ENCODE assay signal across 23 cellular contexts in the genomic region with DNA sequence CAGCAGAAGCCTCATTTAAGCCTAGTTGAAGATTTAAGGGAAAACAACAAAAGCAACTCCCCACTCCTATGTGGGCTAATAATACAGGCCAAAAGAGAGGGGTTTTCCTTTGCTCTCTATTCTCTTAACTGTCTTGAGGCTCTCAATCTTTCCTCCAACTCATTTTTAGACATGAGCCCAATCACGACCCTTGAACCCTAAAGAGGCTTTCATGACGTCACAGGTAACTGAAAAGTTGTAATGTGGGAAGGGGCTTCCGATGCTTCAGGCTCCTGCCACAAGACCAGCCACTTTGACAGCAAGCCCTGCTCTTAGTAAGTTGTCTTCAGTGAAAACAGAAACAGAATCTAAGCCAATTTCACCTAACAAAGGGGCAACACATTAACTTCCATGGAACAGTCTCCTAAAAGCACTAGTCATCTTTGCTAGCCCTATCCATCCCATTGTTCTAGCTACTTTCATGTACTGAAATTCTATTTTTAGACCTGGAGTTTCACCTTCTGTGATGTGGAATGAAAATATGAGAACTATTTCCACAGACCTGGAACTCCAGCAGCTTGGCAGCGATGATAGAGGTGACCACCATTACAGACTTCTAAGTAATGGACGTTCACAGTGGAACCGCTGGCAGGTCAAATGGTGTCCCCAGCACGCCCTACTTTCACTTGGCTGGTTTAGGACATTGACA.
"Had no signal": no experiment of that assay in that cellular context is flagged by ENCODE, and none has a peak within 500 bp of the region (broad histone marks: within the 10 kb centered on the region; RNA-seq: fewer than 3 reads in every experiment).

No MANE protein-coding gene starts in this region.

- H3K4me3 ChIP-seq: heart right ventricle, lower lobe of right lung, thyroid gland had no signal

- H3K36me3 Mint-ChIP-seq: activated naive CD4-positive, alpha-beta T cell treated with anti-CD3 and anti-CD28 coated beads, Interleukin-2, amount 50 U/mL, for 24 hours; naive thymus-derived CD4-positive, alpha-beta T cell; T-cell had no signal

- H3K27me3 ChIP-seq: heart right ventricle, thyroid gland had no signal

- H3K4me3 Mint-ChIP-seq: activated CD4-positive, alpha-beta memory T cell treated with anti-CD3 and anti-CD28 coated beads, Interleukin-2, amount 10 ng/mL, durations not matched to agents 7 days and 5 days; activated CD4-positive, alpha-beta T cell treated with anti-CD3 and anti-CD28 coated beads, Interleukin-2, amount 10 ng/mL, durations not matched to agents 24 days and 14 days; activated naive CD4-positive, alpha-beta T cell treated with anti-CD3 and anti-CD28 coated beads, Interleukin-2, amount 50 U/mL, for 24 hours; activated T-helper 1 cell treated with anti-CD3 and anti-CD28 coated beads, Interleukin-12 subunit alpha, Interleukin-12 subunit beta, Interleukin-2, Interleukin-4 antibody, amounts not matched to agents 30 ng/mL and 10 ng/mL and 1 ng/mL, durations not matched to agents 14 hours and 24 hours and 36 hours; naive thymus-derived CD4-positive, alpha-beta T cell; stimulated activated naive CD8-positive, alpha-beta T cell treated with anti-CD3 and anti-CD28 coated beads, Interleukin-15, Interleukin-2, amounts not matched to agents 100 ng/mL and 50 ng/mL, for 24 hours; T-cell; T-helper 2 cell treated with Interferon-gamma antibody and Interleukin-4, amounts not matched to agents 5 μg/mL and 100 μg/mL, for 36 hours had no signal

- H3K27ac Mint-ChIP-seq: activated CD4-positive, alpha-beta memory T cell treated with anti-CD3 and anti-CD28 coated beads, Interleukin-2, amount 10 ng/mL, durations not matched to agents 7 days and 5 days; activated CD4-positive, alpha-beta T cell treated with anti-CD3 and anti-CD28 coated beads, Interleukin-2, amount 10 ng/mL, durations not matched to agents 24 days and 14 days; activated naive CD4-positive, alpha-beta T cell treated with anti-CD3 and anti-CD28 coated beads, Interleukin-2, amount 50 U/mL, for 24 hours; activated T-helper 1 cell treated with anti-CD3 and anti-CD28 coated beads, Interleukin-12 subunit alpha, Interleukin-12 subunit beta, Interleukin-2, Interleukin-4 antibody, amounts not matched to agents 30 ng/mL and 10 ng/mL and 1 ng/mL, durations not matched to agents 14 hours and 24 hours and 36 hours; naive thymus-derived CD4-positive, alpha-beta T cell; stimulated activated naive CD8-positive, alpha-beta T cell treated with anti-CD3 and anti-CD28 coated beads, Interleukin-15, Interleukin-2, amounts not matched to agents 100 ng/mL and 50 ng/mL, for 24 hours; T-cell; T-helper 2 cell treated with Interferon-gamma antibody and Interleukin-4, amounts not matched to agents 5 μg/mL and 100 μg/mL, for 36 hours had no signal

- H3K4me1 Mint-ChIP-seq: activated CD4-positive, alpha-beta memory T cell treated with anti-CD3 and anti-CD28 coated beads, Interleukin-2, amount 10 ng/mL, durations not matched to agents 7 days and 5 days; activated CD4-positive, alpha-beta T cell treated with anti-CD3 and anti-CD28 coated beads, Interleukin-2, amount 10 ng/mL, durations not matched to agents 24 days and 14 days; activated naive CD4-positive, alpha-beta T cell treated with anti-CD3 and anti-CD28 coated beads, Interleukin-2, amount 50 U/mL, for 24 hours; T-cell had no signal

- DNase-seq: activated CD4-positive, alpha-beta memory T cell treated with anti-CD3 and anti-CD28 coated beads, Interleukin-2, amount 10 ng/mL, durations not matched to agents 7 days and 5 days; activated CD4-positive, alpha-beta T cell treated with anti-CD3 and anti-CD28 coated beads, Interleukin-2, amount 10 ng/mL, durations not matched to agents 24 days and 14 days; activated gamma-delta T cell treated with Interleukin-2 at 50 U/mL for 16 hours; anterior cingulate cortex; cerebellar nuclear complex; cortex of kidney; foreskin fibroblast; heart right ventricle; islet precursor cell; lower lobe of right lung; naive thymus-derived CD4-positive, alpha-beta T cell; stimulated activated CD4-positive, alpha-beta T cell treated with anti-CD3 and anti-CD28 coated beads, Interleukin-12 subunit alpha, Interleukin-12 subunit beta, amount 100 ng/mL, for 4 hours; substantia nigra; T-cell; thyroid gland had no signal

- H3K27me3 Mint-ChIP-seq: activated CD4-positive, alpha-beta memory T cell treated with anti-CD3 and anti-CD28 coated beads, Interleukin-2, amount 10 ng/mL, durations not matched to agents 7 days and 5 days; activated naive CD4-positive, alpha-beta T cell treated with anti-CD3 and anti-CD28 coated beads, Interleukin-2, amount 50 U/mL, for 24 hours; stimulated activated naive CD8-positive, alpha-beta T cell treated with anti-CD3 and anti-CD28 coated beads, Interleukin-15, Interleukin-2, amounts not matched to agents 100 ng/mL and 50 ng/mL, for 24 hours had no signal

- FAIRE-seq: bronchial epithelial cell had no signal

- ATAC-seq: activated CD4-positive, CD25-positive, alpha-beta regulatory T cell treated with anti-CD3 and anti-CD28 coated beads, Interleukin-2, amount 50 U/mL, for 24 hours; heart right ventricle; lower lobe of right lung; naive thymus-derived CD4-positive, alpha-beta T cell; T-cell had no signal

- H3K27ac ChIP-seq: epithelial cell of prostate, heart right ventricle, lower lobe of right lung, thyroid gland, VCaP had no signal

- H3K9me3 Mint-ChIP-seq: activated CD4-positive, alpha-beta memory T cell treated with anti-CD3 and anti-CD28 coated beads, Interleukin-2, amount 10 ng/mL, durations not matched to agents 7 days and 5 days; activated CD4-positive, alpha-beta T cell treated with anti-CD3 and anti-CD28 coated beads, Interleukin-2, amount 10 ng/mL, durations not matched to agents 24 days and 14 days; activated naive CD4-positive, alpha-beta T cell treated with anti-CD3 and anti-CD28 coated beads, Interleukin-2, amount 50 U/mL, for 24 hours; activated T-helper 1 cell treated with anti-CD3 and anti-CD28 coated beads, Interleukin-12 subunit alpha, Interleukin-12 subunit beta, Interleukin-2, Interleukin-4 antibody, amounts not matched to agents 30 ng/mL and 10 ng/mL and 1 ng/mL, durations not matched to agents 14 hours and 24 hours and 36 hours; naive thymus-derived CD4-positive, alpha-beta T cell; stimulated activated naive CD8-positive, alpha-beta T cell treated with anti-CD3 and anti-CD28 coated beads, Interleukin-15, Interleukin-2, amounts not matched to agents 100 ng/mL and 50 ng/mL, for 24 hours; T-cell; T-helper 2 cell treated with Interferon-gamma antibody and Interleukin-4, amounts not matched to agents 5 μg/mL and 100 μg/mL, for 36 hours had no signal

- H3K36me3 ChIP-seq: thyroid gland had no signal
